Comparison of ENCODE assay signal across 8 cellular contexts in the genomic region with DNA sequence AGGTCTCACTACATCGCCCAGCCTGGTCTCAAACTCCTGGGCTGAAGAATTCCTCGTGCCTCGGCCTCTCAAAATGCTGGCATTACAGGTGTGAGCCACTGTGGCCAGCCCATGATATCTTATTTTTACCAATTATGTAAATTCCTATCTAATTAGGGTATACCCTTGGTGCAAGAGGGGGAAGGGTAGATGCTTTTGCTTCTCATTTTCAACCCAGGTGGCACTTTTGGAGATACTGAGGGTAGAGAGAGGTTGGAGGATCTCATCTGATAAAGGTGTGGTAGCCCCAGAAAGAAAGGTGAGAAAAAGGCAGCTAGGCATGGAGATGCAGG. TPM values are rescaled to one million over a fixed set of nuclear protein-coding genes. Genes with fewer than 3 reads are reported as not detected.
DNase-seq lines count a peak whose midpoint lies in the region; ATAC-seq and TF ChIP-seq lines count a peak whose summit lies in the region.

No MANE protein-coding gene starts in this region.

- H3K4me1 ChIP-seq in esophagus (ENCODE audit: control insufficient read depth in 2 of 2, insufficient read depth in 2 of 2, low read length in 1 of 2) (peaks cover 0 to 2% of the 10 kb centered on the region in 2 donors), sigmoid colon (peaks cover 0 to 58% (median 51%) of the 10 kb centered on the region in 4 donors)

- H3K36me3 ChIP-seq in esophagus (ENCODE audit: control insufficient read depth in 2 of 2, insufficient read depth in 2 of 2, low read length in 1 of 2), result no peaks in the 10 kb centered on the region
- peaks cover 0 to 11% (median 0%) of the 10 kb centered on the region in 4 donors for H3K36me3 ChIP-seq in sigmoid colon

- intact Hi-C loops in sigmoid colon (cut with DNase I), result loop anchor here (5.0 kb wide), 1 partner anchor 35 kb away; the partner anchor contains the start of gene MCL1

- WGBS in esophagus, 2 donors, result 88 to 96% methylated on average over 3 of the region's 3 CpGs
- WGBS in sigmoid colon, 2 donors, result 82 to 84% methylated on average over 3 of the region's 3 CpGs

- TF ChIP-seq EP300 in sigmoid colon (IDR thresholded peaks at IDR 0.05), result no peak

- DNase-seq in RPMI8226 (peak; percentile 34), sigmoid colon (no peak), foreskin fibroblast (no peak), cortex of kidney (lab: John Stamatoyannopoulos, UW) (no peak), LoVo (ENCODE audit: low spot score) (no peak), A172 (ENCODE audit: low spot score) (no peak)

- H3K27ac ChIP-seq in esophagus (ENCODE audit: low read depth in 2 of 2, low read length in 1 of 2) (peak overlapping the region; percentile 60 to 92), sigmoid colon (peak overlapping the region; percentile 69 to 80 (median 75))

- TF ChIP-seq POLR2A in sigmoid colon (IDR thresholded peaks at IDR 0.05), result no peak

- no peak for TF ChIP-seq CTCF in sigmoid colon (IDR thresholded peaks at IDR 0.05)
- no peak for TF ChIP-seq CTCF in foreskin fibroblast (IDR thresholded peaks at IDR 0.05; ENCODE audit: low read depth, low read length)

- H3K27me3 ChIP-seq in esophagus (ENCODE audit: control insufficient read depth in 1 of 2, insufficient read depth in 2 of 2, low read length in 2 of 2) (no peaks in the 10 kb centered on the region), sigmoid colon (no peaks in the 10 kb centered on the region)

- H3K9me3 ChIP-seq in esophagus (ENCODE audit: control insufficient read depth in 2 of 2, insufficient read depth in 1 of 2, low read depth in 1 of 2, low read length in 1 of 2) (no peaks in the 10 kb centered on the region), sigmoid colon (no peaks in the 10 kb centered on the region)

- no peak overlapping the region for H3K4me3 ChIP-seq in esophagus (ENCODE audit: low read depth in 1 of 2, low read length in 2 of 2)
- H3K4me3 ChIP-seq in sigmoid colon, result no peak overlapping the region
- no peak overlapping the region for H3K4me3 ChIP-seq in foreskin fibroblast (ENCODE audit: low read depth in 1 of 2, low read length in 2 of 2)

- ATAC-seq in GM18867 (IDR thresholded peaks at IDR 0.05; ENCODE audit: unreplicated experiment), result peak; percentile 12

RNA-seq across cellular contexts. Expression of gene ENSA, which starts 17.4 kb away (rescaled TPM):
- 100 to 1,000 TPM; 290 to 298 TPM for polyA plus RNA-seq in esophagus
- total RNA-seq in sigmoid colon, result 100 to 1,000 TPM; 114 to 150 (median 129) TPM
- polyA plus RNA-seq in sigmoid colon, result 100 to 1,000 TPM; 181 to 242 (median 217) TPM
- 278 and 287 TPM in 2 replicates for total RNA-seq in A172 (2014; rRNA removed; shearing (Covaris generic))

RNA-seq across cellular contexts. Expression of gene MCL1, which starts 32.6 kb away (rescaled TPM):
- polyA plus RNA-seq in esophagus (100 to 1,000 TPM in 1 of 2 donors, 10 to 100 TPM in 1; 99.3 to 101 TPM), sigmoid colon (100 to 1,000 TPM; 119 to 194 (median 153) TPM)
- 100 to 1,000 TPM; 159 to 352 (median 212) TPM for total RNA-seq in sigmoid colon
- total RNA-seq in A172 (2014; rRNA removed; shearing (Covaris generic)), result 224 and 246 TPM in 2 replicates
